ENCODE assay signal across 12 cellular contexts in the genomic region with DNA sequence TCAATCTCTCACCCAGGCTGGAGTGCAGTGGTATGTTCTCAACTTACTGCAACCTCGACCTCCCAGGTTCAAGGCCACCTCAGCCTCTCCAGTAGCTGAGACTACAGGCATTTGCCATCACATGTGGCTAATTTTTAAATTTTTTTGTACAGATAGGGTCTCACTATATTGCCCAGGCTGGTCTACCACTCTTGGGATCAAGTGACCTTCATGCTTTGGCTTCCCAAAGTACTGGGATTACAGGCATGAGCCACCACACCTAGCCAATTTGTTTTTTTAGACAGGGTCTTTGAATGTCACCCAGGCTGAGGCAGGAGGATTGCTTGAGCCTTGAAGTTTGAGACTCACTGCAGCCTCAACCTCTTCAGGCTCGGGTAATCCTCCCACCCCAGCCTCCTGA. TPM values are rescaled to one million over a fixed set of nuclear protein-coding genes. Genes with fewer than 3 reads are reported as not detected.
"Had no signal": no experiment of that assay in that cellular context is flagged by ENCODE, and none has a peak within 500 bp of the region (broad histone marks: within the 10 kb centered on the region; RNA-seq: fewer than 3 reads in every experiment).

No MANE protein-coding gene starts in this region.

- ATAC-seq: GM23338, HCT116 had no signal

- H3K4me3 ChIP-seq: GM23248, GM23338, HAP-1 had no signal

- H3K4me1 ChIP-seq: HAP-1 had no signal

- H3K9ac ChIP-seq: GM23248 had no signal

- FAIRE-seq: H1, H54 had no signal

- H3K36me3 ChIP-seq: HAP-1 had no signal

- DNase-seq: GM23248, GOT3, H7, H9, HCEC 1CT, HFFc6 had no signal

- H3K27ac ChIP-seq: GM23248 had no signal

- H2AFZ ChIP-seq: GM23248, GM23338 had no signal

- H3K4me2 ChIP-seq: GM23338 had no signal

RNA-seq across cellular contexts. Expression of a gene that starts 19.0 kb away (rescaled TPM):
- total RNA-seq: GM23248, H4 had no signal
